ENCODE assay signal across 1 cellular context in genomic region chr1:227762231-227762911, GRCh38.
TF ChIP-seq lines count a peak whose summit lies in the region.

No MANE protein-coding gene starts in this region.

TF ChIP-seq in GM23338, 12 proteins besides CTCF, POLR2A, EP300 and RAD21 (continued from another document):
- no peak for TF ChIP-seq ZNF114 (CRISPR knock-in tag; IDR thresholded peaks at IDR 0.05)
